ENCODE assay signal across 7 cellular contexts in genomic region chr15:33171202-33171601, GRCh38. TPM values are rescaled to one million over a fixed set of nuclear protein-coding genes. Genes with fewer than 3 reads are reported as not detected.
"Had no signal": no experiment of that assay in that cellular context is flagged by ENCODE, and none has a peak within 500 bp of the region (broad histone marks: within the 10 kb centered on the region; RNA-seq: fewer than 3 reads in every experiment).

No MANE protein-coding gene starts in this region.

- DNase-seq: GDM1, GF-D8 had no signal

- FAIRE-seq: G401.6, GM12878, GM12891, GM12892 had no signal

- H3K4me3 ChIP-seq: GM12878 had no signal

RNA-seq across cellular contexts. Expression of gene FMN1, which starts 23.3 kb away (rescaled TPM):
- total RNA-seq: G401 had no signal
